ENCODE assay signal across 8 cellular contexts in genomic region chr9:62918648-62919385, GRCh38.
DNase-seq lines count a peak whose midpoint lies in the region; ATAC-seq, FAIRE-seq and TF ChIP-seq lines count a peak whose summit lies in the region.
"Not testable (repeated sequence)": the region's sequence is repeated elsewhere in the genome, so short reads cannot be mapped to it uniquely, and the experiment has no call there.

No MANE protein-coding gene starts in this region.

- not testable (repeated sequence) for H3K36me3 ChIP-seq in kidney (ENCODE audit: control insufficient read depth in 1 of 2, insufficient read depth in 2 of 2, low read length in 2 of 2); lung (ENCODE audit: control insufficient read depth in 2 of 2, insufficient read depth in 2 of 2, low read length in 2 of 2)

- H3K27ac Mint-ChIP-seq in CD14-positive monocyte; activated CD4-positive, alpha-beta T cell treated with anti-CD3 and anti-CD28 coated beads, Interleukin-2, amount 10 ng/mL, durations not matched to agents 24 days and 14 days; endothelial cell (ENCODE audit: unreplicated experiment): not testable (repeated sequence)

- 93% methylated on average over 3 of the region's 3 CpGs for WGBS in right cardiac atrium
- WGBS in lung, 2 donors = 92 to 93% methylated on average over 3 of the region's 3 CpGs

- H3K27me3 ChIP-seq in right cardiac atrium (ENCODE audit: control insufficient read depth, insufficient read depth); lung (ENCODE audit: control insufficient read depth, insufficient read depth): not testable (repeated sequence)

- H3K4me3 ChIP-seq in right cardiac atrium (ENCODE audit: low read length); kidney (ENCODE audit: low read length in 2 of 2); lung: not testable (repeated sequence)

- H3K4me1 ChIP-seq in right cardiac atrium (ENCODE audit: control insufficient read depth, insufficient read depth, low read length); kidney (ENCODE audit: control insufficient read depth in 1 of 2, insufficient read depth in 1 of 2, low read depth in 1 of 2, low read length in 2 of 2); lung (ENCODE audit: control insufficient read depth in 2 of 2, insufficient read depth in 2 of 2, low read length in 2 of 2): not testable (repeated sequence)

- DNase-seq in CD14-positive monocyte (ENCODE audit: low spot score) (peak; percentile 18), endothelial cell (ENCODE audit: low spot score) (peak; percentile 1), right cardiac atrium (peak in 2 of 3 donors; percentile 10 to 12), kidney (peak; percentile 4), lung (ENCODE audit: low spot score) (peak; percentile 27), posterior vena cava (ENCODE audit: low spot score) (peak; percentile 35)
- peak; percentile 45 for DNase-seq in activated CD4-positive, alpha-beta T cell treated with anti-CD3 and anti-CD28 coated beads, Interleukin-2, amount 10 ng/mL, durations not matched to agents 24 days and 14 days
- DNase-seq in activated effector memory CD4-positive, alpha-beta T cell treated with anti-CD3 and anti-CD28 coated beads, Interleukin-2, amount 50 U/mL, for 16 hours = peak; percentile 50

- not testable (repeated sequence) for H3K27ac ChIP-seq in right cardiac atrium (ENCODE audit: low read length); kidney (ENCODE audit: low read depth in 2 of 2, low read length in 2 of 2); lung (ENCODE audit: low read depth in 1 of 2, low read length in 1 of 2)

- not testable (repeated sequence) for ATAC-seq in right cardiac atrium; lung (ENCODE audit: insufficient read depth, low FRiP score)

- not testable (repeated sequence) for H3K9ac ChIP-seq in kidney (ENCODE audit: low read length in 2 of 2)

- not testable (repeated sequence) for TF ChIP-seq CTCF in CD14-positive monocyte (IDR thresholded peaks at IDR 0.05); endothelial cell (IDR thresholded peaks at IDR 0.05; ENCODE audit: unreplicated experiment); kidney (IDR thresholded peaks at IDR 0.05; ENCODE audit: borderline replicate concordance, extremely low read depth, insufficient read depth); lung (IDR thresholded peaks at IDR 0.05; ENCODE audit: control extremely low read depth, extremely low read depth)

- H3K4me3 Mint-ChIP-seq in CD14-positive monocyte; activated CD4-positive, alpha-beta T cell treated with anti-CD3 and anti-CD28 coated beads, Interleukin-2, amount 10 ng/mL, durations not matched to agents 24 days and 14 days; endothelial cell (ENCODE audit: unreplicated experiment): not testable (repeated sequence)

- intact Hi-C loops in CD14-positive monocyte (cut with micrococcal nuclease); activated CD4-positive, alpha-beta T cell treated with anti-CD3 and anti-CD28 coated beads, Interleukin-2, amount 10 ng/mL, durations not matched to agents 24 days and 14 days (cut with micrococcal nuclease); right cardiac atrium (cut with DNase I); kidney (cut with DNase I); posterior vena cava (cut with DNase I): not testable (repeated sequence)

- not testable (repeated sequence) for H3K27me3 Mint-ChIP-seq in CD14-positive monocyte (ENCODE audit: low read depth in 3 of 3); activated CD4-positive, alpha-beta T cell treated with anti-CD3 and anti-CD28 coated beads, Interleukin-2, amount 10 ng/mL, durations not matched to agents 24 days and 14 days; endothelial cell (ENCODE audit: unreplicated experiment)

- not testable (repeated sequence) for H3K9me3 ChIP-seq in right cardiac atrium (ENCODE audit: control insufficient read depth, low read length); kidney (ENCODE audit: control insufficient read depth in 1 of 2, low read length in 2 of 2); lung (ENCODE audit: control insufficient read depth in 2 of 2, insufficient read depth in 1 of 2, low read length in 1 of 2)

- FAIRE-seq in kidney (lab: Jason Lieb, UNC) = not testable (repeated sequence)

- H3K9me3 Mint-ChIP-seq in CD14-positive monocyte; activated CD4-positive, alpha-beta T cell treated with anti-CD3 and anti-CD28 coated beads, Interleukin-2, amount 10 ng/mL, durations not matched to agents 24 days and 14 days; endothelial cell (ENCODE audit: unreplicated experiment): not testable (repeated sequence)

- not testable (repeated sequence) for H3K4me1 Mint-ChIP-seq in CD14-positive monocyte; activated CD4-positive, alpha-beta T cell treated with anti-CD3 and anti-CD28 coated beads, Interleukin-2, amount 10 ng/mL, durations not matched to agents 24 days and 14 days; endothelial cell (ENCODE audit: unreplicated experiment)

- H3K36me3 Mint-ChIP-seq in CD14-positive monocyte; activated CD4-positive, alpha-beta T cell treated with anti-CD3 and anti-CD28 coated beads, Interleukin-2, amount 10 ng/mL, durations not matched to agents 24 days and 14 days (ENCODE audit: low read depth); endothelial cell (ENCODE audit: low read depth, unreplicated experiment): not testable (repeated sequence)
